Comparison of ENCODE assay signal across 28 cellular contexts in genomic region chr18:68500551-68500950, GRCh38.
"Had no signal": no experiment of that assay in that cellular context is flagged by ENCODE, and none has a peak within 500 bp of the region (broad histone marks: within the 10 kb centered on the region; RNA-seq: fewer than 3 reads in every experiment).

No MANE protein-coding gene starts in this region.

- H3K4me1 Mint-ChIP-seq: naive thymus-derived CD4-positive, alpha-beta T cell; neural progenitor cell; stimulated activated naive CD8-positive, alpha-beta T cell treated with anti-CD3 and anti-CD28 coated beads, Interleukin-15, amount 100 ng/mL, for 72 hours had no signal

- H3K36me3 ChIP-seq: colonic mucosa, esophagus squamous epithelium, lower lobe of right lung, neural progenitor cell, right lobe of liver, thyroid gland, vagina had no signal

- H2AFZ ChIP-seq: neural progenitor cell, parathyroid adenoma had no signal

- H3K36me3 Mint-ChIP-seq: naive thymus-derived CD4-positive, alpha-beta T cell; neural progenitor cell had no signal

- H3K9me3 Mint-ChIP-seq: naive thymus-derived CD4-positive, alpha-beta T cell; nephron; neural progenitor cell; stimulated activated naive CD8-positive, alpha-beta T cell treated with anti-CD3 and anti-CD28 coated beads, Interleukin-15, amount 100 ng/mL, for 72 hours had no signal

- H3K27ac ChIP-seq: colonic mucosa, esophagus squamous epithelium, lower lobe of right lung, neural progenitor cell, parathyroid adenoma, right lobe of liver, thyroid gland, vagina had no signal

- H3K79me2 ChIP-seq: parathyroid adenoma had no signal

- DNase-seq: colonic mucosa; dermis blood vessel endothelial cell; effector memory CD4-positive, alpha-beta T cell; erythroblast; esophagus squamous epithelium; hypothalamus; left ventricle myocardium superior; lower lobe of right lung; midbrain; naive thymus-derived CD4-positive, alpha-beta T cell; right lobe of liver; small intestine; stimulated activated CD4-positive, alpha-beta T cell treated with anti-CD3 and anti-CD28 coated beads, Interleukin-12 subunit alpha, Interleukin-12 subunit beta, amount 100 ng/mL, for 4 hours; stimulated activated CD4-positive, alpha-beta T cell treated with anti-CD3 and anti-CD28 coated beads, Interleukin-1b, Interleukin-23, amount 100 ng/mL, for 48 hours; stimulated activated CD4-positive, alpha-beta T cell treated with anti-CD3 and anti-CD28 coated beads, Interleukin-4, amount 100 ng/mL, for 1 hour; stimulated activated CD8-positive, alpha-beta memory T cell treated with anti-CD3 and anti-CD28 coated beads, Interleukin-4, amount 100 ng/mL, for 48 hours; stimulated activated naive CD4-positive, alpha-beta T cell; stimulated activated naive CD8-positive, alpha-beta T cell treated with anti-CD3 and anti-CD28 coated beads, Interleukin-15, amount 100 ng/mL, for 72 hours; thyroid gland; trophoblast cell had no signal

- H3K9me3 ChIP-seq: colonic mucosa, esophagus squamous epithelium, lower lobe of right lung, right lobe of liver, thyroid gland, vagina had no signal

- H3K4me2 ChIP-seq: neural progenitor cell had no signal

- H3K4me3 ChIP-seq: colonic mucosa, esophagus squamous epithelium, lower lobe of right lung, neural progenitor cell, right lobe of liver, thyroid gland, vagina had no signal

- H3K27me3 Mint-ChIP-seq: progenitor cell of endocrine pancreas had no signal

- H3K27ac Mint-ChIP-seq: naive thymus-derived CD4-positive, alpha-beta T cell; nephron; neural progenitor cell; progenitor cell of endocrine pancreas; stimulated activated naive CD8-positive, alpha-beta T cell treated with anti-CD3 and anti-CD28 coated beads, Interleukin-15, amount 100 ng/mL, for 72 hours had no signal

- H3K27me3 ChIP-seq: colonic mucosa, esophagus squamous epithelium, neural progenitor cell, right lobe of liver, thyroid gland, vagina had no signal

- H3K9ac ChIP-seq: neural progenitor cell, parathyroid adenoma had no signal

- H3K4me3 Mint-ChIP-seq: naive thymus-derived CD4-positive, alpha-beta T cell; nephron; neural progenitor cell; stimulated activated naive CD8-positive, alpha-beta T cell treated with anti-CD3 and anti-CD28 coated beads, Interleukin-15, amount 100 ng/mL, for 72 hours had no signal

- H3K4me1 ChIP-seq: colonic mucosa, esophagus squamous epithelium, lower lobe of right lung, neural progenitor cell, parathyroid adenoma, right lobe of liver, thyroid gland, vagina had no signal

- FAIRE-seq: endometrium, frontal cortex, keratinocyte had no signal
